10 cellular contexts compared by ENCODE assay signal in genomic region chr20:32227744-32228688, GRCh38. TPM values are rescaled to one million over a fixed set of nuclear protein-coding genes. Genes with fewer than 3 reads are reported as not detected.
DNase-seq lines count a peak whose midpoint lies in the region; ATAC-seq, FAIRE-seq and TF ChIP-seq lines count a peak whose summit lies in the region.
"Had no signal": no experiment of that assay in that cellular context is flagged by ENCODE, and none has a peak within 500 bp of the region (broad histone marks: within the 10 kb centered on the region; RNA-seq: fewer than 3 reads in every experiment).

No MANE protein-coding gene starts in this region.

- H3K27me3 ChIP-seq in HL-60 (ENCODE audit: insufficient read depth, poor library complexity, severe bottlenecking) (no peaks in the 10 kb centered on the region), gastrocnemius medialis (no peaks in the 10 kb centered on the region)

- intact Hi-C loops in left ventricle myocardium superior (cut with micrococcal nuclease) (no loop called here), gastrocnemius medialis (cut with DNase I; ENCODE audit: low total_unique reads) (no loop called here)

- H3K27ac ChIP-seq in HL-60 (replicated peaks) = peak overlapping the region; percentile 98
- peak overlapping the region; percentile 42 to 72 (median 58) for H3K27ac ChIP-seq in gastrocnemius medialis

- peaks cover 0 to 59% of the 10 kb centered on the region in 2 donors for H3K36me3 ChIP-seq in gastrocnemius medialis

- no peaks in the 10 kb centered on the region for H3K9me3 ChIP-seq in gastrocnemius medialis

- peaks cover 13 to 18% of the 10 kb centered on the region in 2 donors for H3K4me1 ChIP-seq in gastrocnemius medialis

- no peak for TF ChIP-seq POLR2A in gastrocnemius medialis (IDR thresholded peaks at IDR 0.05)

- FAIRE-seq in RCC 7860 (lab: Jason Lieb, UNC) = no peak

- no peak overlapping the region for H3K4me3 ChIP-seq in HL-60 (replicated peaks; ENCODE audit: insufficient read depth, low read length)
- peak overlapping the region in 1 of 4 donors; percentile 25 for H3K4me3 ChIP-seq in gastrocnemius medialis

- TF ChIP-seq CTCF in HL-60 (IDR thresholded peaks at IDR 0.05; ENCODE audit: insufficient read depth, low read length) = no peak
- no peak for TF ChIP-seq CTCF in gastrocnemius medialis (IDR thresholded peaks at IDR 0.05 in 4 of 5, conservative IDR thresholded peaks at IDR 0.05 in 1 of 5)

- DNase-seq in HL-60 (ENCODE audit: low read depth in 1 of 2, low spot score in 1 of 2) (peak; percentile 97 to 98), SIG-M5 treated with dmso at 0.1 percent for 504 hours (lab: John Stamatoyannopoulos, UW; ENCODE audit: unreplicated experiment) (peak; percentile 95), left ventricle myocardium superior (peak; percentile 44), gastrocnemius medialis (no peak), RCC 7860 (ENCODE audit: low spot score) (no peak), SHP77 (lab: John Stamatoyannopoulos, UW) (no peak), SK-N-DZ (ENCODE audit: low spot score) (no peak)
- DNase-seq: dermis blood vessel endothelial cell, NCI-H1930 had no signal

- ATAC-seq in left ventricle myocardium superior = peak; percentile 89
- ATAC-seq in gastrocnemius medialis = peak; percentile 33 to 71
- ATAC-seq: stimulated activated memory B cell treated with anti-CD40 and anti-IgM and Interleukin-4, amounts not matched to agents 10 μg/mL and 1 μg/mL and 100 μg/mL, for 72 hours had no signal

- in situ Hi-C loops in gastrocnemius medialis (cut with MboI; ENCODE audit: low sequenced_read_pairs in 4 of 4) = no loop called here

RNA-seq across cellular contexts. Expression of gene POFUT1, which starts 20.3 kb away (rescaled TPM):
- total RNA-seq in left ventricle myocardium superior (24.1 TPM), gastrocnemius medialis (10 to 100 TPM; 15.3 to 20.7 (median 18.4) TPM)
- 30.0 and 38.8 TPM in 2 replicates for polyA plus RNA-seq in SK-N-DZ (2014; cell fraction: cytosol; rRNA removed)
- polyA plus RNA-seq in SK-N-DZ (2014; cell fraction: nucleus; rRNA removed) = 14.4 and 15.3 TPM in 2 replicates

RNA-seq across cellular contexts. Expression of gene PLAGL2, which starts 20.5 kb away (rescaled TPM):
- total RNA-seq in left ventricle myocardium superior (6.7 TPM), gastrocnemius medialis (1 to 10 TPM; 1.4 to 6.5 (median 5.8) TPM)
- 10.9 and 12.5 TPM in 2 replicates for polyA plus RNA-seq in SK-N-DZ (2014; cell fraction: cytosol; rRNA removed)
- polyA plus RNA-seq in SK-N-DZ (2014; cell fraction: nucleus; rRNA removed) = 4.4 and 12.4 TPM in 2 replicates

RNA-seq across cellular contexts. Expression of gene KIF3B, which starts 49.4 kb away (rescaled TPM):
- total RNA-seq in left ventricle myocardium superior (9.1 TPM), gastrocnemius medialis (1 to 10 TPM; 4.8 to 8.7 (median 6.4) TPM)
- polyA plus RNA-seq in SK-N-DZ (2014; cell fraction: cytosol; rRNA removed) = 11.5 and 11.9 TPM in 2 replicates
- 3.7 and 5.4 TPM in 2 replicates for polyA plus RNA-seq in SK-N-DZ (2014; cell fraction: nucleus; rRNA removed)

Comparison
In these comparisons a context has a peak if more than half of its experiments do, and no peak if none do; other contexts are left out.
1. DNase-seq: peak in HL-60 (2 of 2), SIG-M5 treated with dmso at 0.1 percent for 504 hours (single experiment) and left ventricle myocardium superior (single experiment); none in gastrocnemius medialis (0 of 2), RCC 7860 (single experiment), SHP77 (0 of 2) and SK-N-DZ (single experiment).